Comparison of ENCODE assay signal across 1 cellular context in genomic region chr2:71001592-71002570, GRCh38.
TF ChIP-seq lines count a peak whose summit lies in the region.

No MANE protein-coding gene starts in this region.

TF ChIP-seq in HepG2, 621 proteins besides CTCF, POLR2A, EP300 and RAD21 (continued from another document and continues in another):
- TF ChIP-seq, protein P1, sequence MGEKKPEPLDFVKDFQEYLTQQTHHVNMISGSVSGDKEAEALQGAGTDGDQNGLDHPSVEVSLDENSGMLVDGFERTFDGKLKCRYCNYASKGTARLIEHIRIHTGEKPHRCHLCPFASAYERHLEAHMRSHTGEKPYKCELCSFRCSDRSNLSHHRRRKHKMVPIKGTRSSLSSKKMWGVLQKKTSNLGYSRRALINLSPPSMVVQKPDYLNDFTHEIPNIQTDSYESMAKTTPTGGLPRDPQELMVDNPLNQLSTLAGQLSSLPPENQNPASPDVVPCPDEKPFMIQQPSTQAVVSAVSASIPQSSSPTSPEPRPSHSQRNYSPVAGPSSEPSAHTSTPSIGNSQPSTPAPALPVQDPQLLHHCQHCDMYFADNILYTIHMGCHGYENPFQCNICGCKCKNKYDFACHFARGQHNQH (CRISPR knock-in tag; IDR thresholded peaks at IDR 0.05): no peak
- TF ChIP-seq, protein P2, sequence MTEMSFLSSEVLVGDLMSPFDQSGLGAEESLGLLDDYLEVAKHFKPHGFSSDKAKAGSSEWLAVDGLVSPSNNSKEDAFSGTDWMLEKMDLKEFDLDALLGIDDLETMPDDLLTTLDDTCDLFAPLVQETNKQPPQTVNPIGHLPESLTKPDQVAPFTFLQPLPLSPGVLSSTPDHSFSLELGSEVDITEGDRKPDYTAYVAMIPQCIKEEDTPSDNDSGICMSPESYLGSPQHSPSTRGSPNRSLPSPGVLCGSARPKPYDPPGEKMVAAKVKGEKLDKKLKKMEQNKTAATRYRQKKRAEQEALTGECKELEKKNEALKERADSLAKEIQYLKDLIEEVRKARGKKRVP (CRISPR knock-in tag; IDR thresholded peaks at IDR 0.05): 0 out of 4 replicates have a peak, but pooled peaks of 1 of the 2 experiments have one; percentile 46
- TF ChIP-seq ZBTB43 (CRISPR knock-in tag; conservative IDR thresholded peaks at IDR 0.05) (no peak), ZBTB7B (CRISPR knock-in tag; IDR thresholded peaks at IDR 0.05) (no peak), ZNF567 (CRISPR knock-in tag; IDR thresholded peaks at IDR 0.05; ENCODE audit: borderline replicate concordance) (no peak), YEATS4 (CRISPR knock-in tag; IDR thresholded peaks at IDR 0.05; ENCODE audit: borderline replicate concordance) (peak; percentile 21; the same call in 1 of the 2 replicates), ZSCAN20 (CRISPR knock-in tag; IDR thresholded peaks at IDR 0.05; ENCODE audit: borderline replicate concordance) (no peak), EED (CRISPR knock-in tag; IDR thresholded peaks at IDR 0.05) (peak; percentile 21; the same call in 1 of the 2 replicates), ZNF431 (CRISPR knock-in tag; IDR thresholded peaks at IDR 0.05; ENCODE audit: borderline replicate concordance, low read depth) (no peak), ZFX (CRISPR knock-in tag; IDR thresholded peaks at IDR 0.05; ENCODE audit: low read depth) (0 out of 2 replicates have a peak, but pooled peaks have one; percentile 29), ATRX (CRISPR knock-in tag; IDR thresholded peaks at IDR 0.05; ENCODE audit: borderline replicate concordance) (no peak), ZNF12 (CRISPR knock-in tag; IDR thresholded peaks at IDR 0.05) (no peak), ZNF468 (CRISPR knock-in tag; IDR thresholded peaks at IDR 0.05) (no peak), ZBTB20 (CRISPR knock-in tag; IDR thresholded peaks at IDR 0.05; ENCODE audit: borderline replicate concordance, low read depth) (0 out of 2 replicates have a peak, but pooled peaks have one; percentile 20), ZBTB8A (CRISPR knock-in tag; IDR thresholded peaks at IDR 0.05; ENCODE audit: borderline replicate concordance, low read depth) (no peak), ZNF660 (CRISPR knock-in tag; IDR thresholded peaks at IDR 0.05; ENCODE audit: borderline replicate concordance, low read depth) (no peak), GLI4 (CRISPR knock-in tag; IDR thresholded peaks at IDR 0.05; ENCODE audit: borderline replicate concordance) (0 out of 2 replicates have a peak, but pooled peaks have one; percentile 69), ZFP36L1 (CRISPR knock-in tag; IDR thresholded peaks at IDR 0.05) (0 out of 2 replicates have a peak, but pooled peaks have one; percentile 42), KLF11 (CRISPR knock-in tag; IDR thresholded peaks at IDR 0.05) (no peak), ZNF274 (CRISPR knock-in tag; IDR thresholded peaks at IDR 0.05) (0 out of 2 replicates have a peak, but pooled peaks have one; percentile 4), ZNF672 (CRISPR knock-in tag; IDR thresholded peaks at IDR 0.05) (no peak), NFATC3 (CRISPR knock-in tag; IDR thresholded peaks at IDR 0.05) (no peak), ZNF296 (CRISPR knock-in tag; conservative IDR thresholded peaks at IDR 0.05) (no peak), PLRG1 (conservative IDR thresholded peaks at IDR 0.05) (no peak), HHEX (CRISPR knock-in tag; IDR thresholded peaks at IDR 0.05) (no peak), MYPOP (CRISPR knock-in tag; IDR thresholded peaks at IDR 0.05) (0 out of 2 replicates have a peak, but pooled peaks have one; percentile 17), ZNF780A (CRISPR knock-in tag; IDR thresholded peaks at IDR 0.05) (no peak), FOSL2 (CRISPR knock-in tag; IDR thresholded peaks at IDR 0.05) (no peak), ZFP36L2 (CRISPR knock-in tag; IDR thresholded peaks at IDR 0.05) (no peak), ZNF891 (CRISPR knock-in tag; IDR thresholded peaks at IDR 0.05) (no peak)
- TF ChIP-seq, protein P3, sequence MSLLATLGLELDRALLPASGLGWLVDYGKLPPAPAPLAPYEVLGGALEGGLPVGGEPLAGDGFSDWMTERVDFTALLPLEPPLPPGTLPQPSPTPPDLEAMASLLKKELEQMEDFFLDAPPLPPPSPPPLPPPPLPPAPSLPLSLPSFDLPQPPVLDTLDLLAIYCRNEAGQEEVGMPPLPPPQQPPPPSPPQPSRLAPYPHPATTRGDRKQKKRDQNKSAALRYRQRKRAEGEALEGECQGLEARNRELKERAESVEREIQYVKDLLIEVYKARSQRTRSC (CRISPR knock-in tag; IDR thresholded peaks at IDR 0.05; ENCODE audit: low read depth): no peak
- TF ChIP-seq, protein P4, sequence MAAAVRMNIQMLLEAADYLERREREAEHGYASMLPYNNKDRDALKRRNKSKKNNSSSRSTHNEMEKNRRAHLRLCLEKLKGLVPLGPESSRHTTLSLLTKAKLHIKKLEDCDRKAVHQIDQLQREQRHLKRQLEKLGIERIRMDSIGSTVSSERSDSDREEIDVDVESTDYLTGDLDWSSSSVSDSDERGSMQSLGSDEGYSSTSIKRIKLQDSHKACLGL (CRISPR knock-in tag; IDR thresholded peaks at IDR 0.05): 0 out of 2 replicates have a peak, but pooled peaks have one; percentile 12
- TF ChIP-seq, protein P5, sequence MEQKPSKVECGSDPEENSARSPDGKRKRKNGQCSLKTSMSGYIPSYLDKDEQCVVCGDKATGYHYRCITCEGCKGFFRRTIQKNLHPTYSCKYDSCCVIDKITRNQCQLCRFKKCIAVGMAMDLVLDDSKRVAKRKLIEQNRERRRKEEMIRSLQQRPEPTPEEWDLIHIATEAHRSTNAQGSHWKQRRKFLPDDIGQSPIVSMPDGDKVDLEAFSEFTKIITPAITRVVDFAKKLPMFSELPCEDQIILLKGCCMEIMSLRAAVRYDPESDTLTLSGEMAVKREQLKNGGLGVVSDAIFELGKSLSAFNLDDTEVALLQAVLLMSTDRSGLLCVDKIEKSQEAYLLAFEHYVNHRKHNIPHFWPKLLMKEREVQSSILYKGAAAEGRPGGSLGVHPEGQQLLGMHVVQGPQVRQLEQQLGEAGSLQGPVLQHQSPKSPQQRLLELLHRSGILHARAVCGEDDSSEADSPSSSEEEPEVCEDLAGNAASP (CRISPR knock-in tag; IDR thresholded peaks at IDR 0.05; ENCODE audit: borderline replicate concordance): no peak
- TF ChIP-seq, protein P6, sequence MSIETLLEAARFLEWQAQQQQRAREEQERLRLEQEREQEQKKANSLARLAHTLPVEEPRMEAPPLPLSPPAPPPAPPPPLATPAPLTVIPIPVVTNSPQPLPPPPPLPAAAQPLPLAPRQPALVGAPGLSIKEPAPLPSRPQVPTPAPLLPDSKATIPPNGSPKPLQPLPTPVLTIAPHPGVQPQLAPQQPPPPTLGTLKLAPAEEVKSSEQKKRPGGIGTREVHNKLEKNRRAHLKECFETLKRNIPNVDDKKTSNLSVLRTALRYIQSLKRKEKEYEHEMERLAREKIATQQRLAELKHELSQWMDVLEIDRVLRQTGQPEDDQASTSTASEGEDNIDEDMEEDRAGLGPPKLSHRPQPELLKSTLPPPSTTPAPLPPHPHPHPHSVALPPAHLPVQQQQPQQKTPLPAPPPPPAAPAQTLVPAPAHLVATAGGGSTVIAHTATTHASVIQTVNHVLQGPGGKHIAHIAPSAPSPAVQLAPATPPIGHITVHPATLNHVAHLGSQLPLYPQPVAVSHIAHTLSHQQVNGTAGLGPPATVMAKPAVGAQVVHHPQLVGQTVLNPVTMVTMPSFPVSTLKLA (IDR thresholded peaks at IDR 0.05): 0 out of 2 replicates have a peak, but pooled peaks have one; percentile 7
- TF ChIP-seq, protein P7, sequence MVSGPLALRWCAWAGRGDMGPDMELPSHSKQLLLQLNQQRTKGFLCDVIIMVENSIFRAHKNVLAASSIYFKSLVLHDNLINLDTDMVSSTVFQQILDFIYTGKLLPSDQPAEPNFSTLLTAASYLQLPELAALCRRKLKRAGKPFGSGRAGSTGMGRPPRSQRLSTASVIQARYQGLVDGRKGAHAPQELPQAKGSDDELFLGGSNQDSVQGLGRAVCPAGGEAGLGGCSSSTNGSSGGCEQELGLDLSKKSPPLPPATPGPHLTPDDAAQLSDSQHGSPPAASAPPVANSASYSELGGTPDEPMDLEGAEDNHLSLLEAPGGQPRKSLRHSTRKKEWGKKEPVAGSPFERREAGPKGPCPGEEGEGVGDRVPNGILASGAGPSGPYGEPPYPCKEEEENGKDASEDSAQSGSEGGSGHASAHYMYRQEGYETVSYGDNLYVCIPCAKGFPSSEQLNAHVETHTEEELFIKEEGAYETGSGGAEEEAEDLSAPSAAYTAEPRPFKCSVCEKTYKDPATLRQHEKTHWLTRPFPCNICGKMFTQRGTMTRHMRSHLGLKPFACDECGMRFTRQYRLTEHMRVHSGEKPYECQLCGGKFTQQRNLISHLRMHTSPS (CRISPR knock-in tag; IDR thresholded peaks at IDR 0.05; ENCODE audit: low read depth): peak; percentile 63; the same call in 1 of the 2 replicates
- TF ChIP-seq, protein P8, sequence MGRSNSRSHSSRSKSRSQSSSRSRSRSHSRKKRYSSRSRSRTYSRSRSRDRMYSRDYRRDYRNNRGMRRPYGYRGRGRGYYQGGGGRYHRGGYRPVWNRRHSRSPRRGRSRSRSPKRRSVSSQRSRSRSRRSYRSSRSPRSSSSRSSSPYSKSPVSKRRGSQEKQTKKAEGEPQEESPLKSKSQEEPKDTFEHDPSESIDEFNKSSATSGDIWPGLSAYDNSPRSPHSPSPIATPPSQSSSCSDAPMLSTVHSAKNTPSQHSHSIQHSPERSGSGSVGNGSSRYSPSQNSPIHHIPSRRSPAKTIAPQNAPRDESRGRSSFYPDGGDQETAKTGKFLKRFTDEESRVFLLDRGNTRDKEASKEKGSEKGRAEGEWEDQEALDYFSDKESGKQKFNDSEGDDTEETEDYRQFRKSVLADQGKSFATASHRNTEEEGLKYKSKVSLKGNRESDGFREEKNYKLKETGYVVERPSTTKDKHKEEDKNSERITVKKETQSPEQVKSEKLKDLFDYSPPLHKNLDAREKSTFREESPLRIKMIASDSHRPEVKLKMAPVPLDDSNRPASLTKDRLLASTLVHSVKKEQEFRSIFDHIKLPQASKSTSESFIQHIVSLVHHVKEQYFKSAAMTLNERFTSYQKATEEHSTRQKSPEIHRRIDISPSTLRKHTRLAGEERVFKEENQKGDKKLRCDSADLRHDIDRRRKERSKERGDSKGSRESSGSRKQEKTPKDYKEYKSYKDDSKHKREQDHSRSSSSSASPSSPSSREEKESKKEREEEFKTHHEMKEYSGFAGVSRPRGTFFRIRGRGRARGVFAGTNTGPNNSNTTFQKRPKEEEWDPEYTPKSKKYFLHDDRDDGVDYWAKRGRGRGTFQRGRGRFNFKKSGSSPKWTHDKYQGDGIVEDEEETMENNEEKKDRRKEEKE (IDR thresholded peaks at IDR 0.05): no peak
- TF ChIP-seq, protein P9, sequence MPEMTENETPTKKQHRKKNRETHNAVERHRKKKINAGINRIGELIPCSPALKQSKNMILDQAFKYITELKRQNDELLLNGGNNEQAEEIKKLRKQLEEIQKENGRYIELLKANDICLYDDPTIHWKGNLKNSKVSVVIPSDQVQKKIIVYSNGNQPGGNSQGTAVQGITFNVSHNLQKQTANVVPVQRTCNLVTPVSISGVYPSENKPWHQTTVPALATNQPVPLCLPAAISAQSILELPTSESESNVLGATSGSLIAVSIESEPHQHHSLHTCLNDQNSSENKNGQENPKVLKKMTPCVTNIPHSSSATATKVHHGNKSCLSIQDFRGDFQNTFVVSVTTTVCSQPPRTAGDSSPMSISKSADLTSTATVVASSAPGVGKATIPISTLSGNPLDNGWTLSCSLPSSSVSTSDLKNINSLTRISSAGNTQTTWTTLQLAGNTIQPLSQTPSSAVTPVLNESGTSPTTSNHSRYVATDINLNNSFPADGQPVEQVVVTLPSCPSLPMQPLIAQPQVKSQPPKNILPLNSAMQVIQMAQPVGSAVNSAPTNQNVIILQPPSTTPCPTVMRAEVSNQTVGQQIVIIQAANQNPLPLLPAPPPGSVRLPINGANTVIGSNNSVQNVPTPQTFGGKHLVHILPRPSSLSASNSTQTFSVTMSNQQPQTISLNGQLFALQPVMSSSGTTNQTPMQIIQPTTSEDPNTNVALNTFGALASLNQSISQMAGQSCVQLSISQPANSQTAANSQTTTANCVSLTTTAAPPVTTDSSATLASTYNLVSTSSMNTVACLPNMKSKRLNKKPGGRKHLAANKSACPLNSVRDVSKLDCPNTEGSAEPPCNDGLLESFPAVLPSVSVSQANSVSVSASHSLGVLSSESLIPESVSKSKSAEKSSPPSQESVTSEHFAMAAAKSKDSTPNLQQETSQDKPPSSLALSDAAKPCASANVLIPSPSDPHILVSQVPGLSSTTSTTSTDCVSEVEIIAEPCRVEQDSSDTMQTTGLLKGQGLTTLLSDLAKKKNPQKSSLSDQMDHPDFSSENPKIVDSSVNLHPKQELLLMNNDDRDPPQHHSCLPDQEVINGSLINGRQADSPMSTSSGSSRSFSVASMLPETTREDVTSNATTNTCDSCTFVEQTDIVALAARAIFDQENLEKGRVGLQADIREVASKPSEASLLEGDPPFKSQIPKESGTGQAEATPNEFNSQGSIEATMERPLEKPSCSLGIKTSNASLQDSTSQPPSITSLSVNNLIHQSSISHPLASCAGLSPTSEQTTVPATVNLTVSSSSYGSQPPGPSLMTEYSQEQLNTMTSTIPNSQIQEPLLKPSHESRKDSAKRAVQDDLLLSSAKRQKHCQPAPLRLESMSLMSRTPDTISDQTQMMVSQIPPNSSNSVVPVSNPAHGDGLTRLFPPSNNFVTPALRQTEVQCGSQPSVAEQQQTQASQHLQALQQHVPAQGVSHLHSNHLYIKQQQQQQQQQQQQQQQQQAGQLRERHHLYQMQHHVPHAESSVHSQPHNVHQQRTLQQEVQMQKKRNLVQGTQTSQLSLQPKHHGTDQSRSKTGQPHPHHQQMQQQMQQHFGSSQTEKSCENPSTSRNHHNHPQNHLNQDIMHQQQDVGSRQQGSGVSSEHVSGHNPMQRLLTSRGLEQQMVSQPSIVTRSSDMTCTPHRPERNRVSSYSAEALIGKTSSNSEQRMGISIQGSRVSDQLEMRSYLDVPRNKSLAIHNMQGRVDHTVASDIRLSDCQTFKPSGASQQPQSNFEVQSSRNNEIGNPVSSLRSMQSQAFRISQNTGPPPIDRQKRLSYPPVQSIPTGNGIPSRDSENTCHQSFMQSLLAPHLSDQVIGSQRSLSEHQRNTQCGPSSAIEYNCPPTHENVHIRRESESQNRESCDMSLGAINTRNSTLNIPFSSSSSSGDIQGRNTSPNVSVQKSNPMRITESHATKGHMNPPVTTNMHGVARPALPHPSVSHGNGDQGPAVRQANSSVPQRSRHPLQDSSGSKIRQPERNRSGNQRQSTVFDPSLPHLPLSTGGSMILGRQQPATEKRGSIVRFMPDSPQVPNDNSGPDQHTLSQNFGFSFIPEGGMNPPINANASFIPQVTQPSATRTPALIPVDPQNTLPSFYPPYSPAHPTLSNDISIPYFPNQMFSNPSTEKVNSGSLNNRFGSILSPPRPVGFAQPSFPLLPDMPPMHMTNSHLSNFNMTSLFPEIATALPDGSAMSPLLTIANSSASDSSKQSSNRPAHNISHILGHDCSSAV (CRISPR knock-in tag; IDR thresholded peaks at IDR 0.05; ENCODE audit: borderline replicate concordance): peak; percentile 93
